Comparison of ENCODE assay signal across 22 cellular contexts in the genomic region with DNA sequence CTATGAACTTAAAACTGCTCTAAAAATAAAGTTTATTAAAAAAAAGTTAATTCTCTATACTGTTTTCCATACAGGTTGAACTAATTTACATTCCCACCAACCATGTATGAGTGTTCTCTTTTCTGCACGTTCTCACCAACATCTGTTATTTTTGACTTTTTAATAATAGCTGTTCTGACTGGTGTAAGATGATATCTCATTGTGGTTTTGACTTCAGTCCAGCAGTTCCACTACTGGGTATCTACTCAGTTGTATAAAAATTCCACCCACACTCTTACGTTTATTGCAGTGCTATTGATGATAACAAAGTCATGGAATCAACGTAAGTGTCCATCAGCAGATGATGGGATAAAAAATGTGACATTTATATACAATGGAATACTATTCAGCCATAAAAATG. TPM values are rescaled to one million over a fixed set of nuclear protein-coding genes. Genes with fewer than 3 reads are reported as not detected.
DNase-seq lines count a peak whose midpoint lies in the region; ATAC-seq and TF ChIP-seq lines count a peak whose summit lies in the region.
"Had no signal": no experiment of that assay in that cellular context is flagged by ENCODE, and none has a peak within 500 bp of the region (broad histone marks: within the 10 kb centered on the region; RNA-seq: fewer than 3 reads in every experiment).

No MANE protein-coding gene starts in this region.

- no peak overlapping the region for H3K9ac ChIP-seq in PC-3 (ENCODE audit: low read length)

- CTCF ChIA-PET in A673 (lab: Charles Lee) (no interaction called here), PC-3 (lab: Charles Lee) (no interaction called here)

- H3K9me3 ChIP-seq in A673 (ENCODE audit: low read depth, low read length, poor library complexity, severe bottlenecking), result no peaks in the 10 kb centered on the region
- H3K9me3 ChIP-seq in PC-3 (ENCODE audit: low read length), result no peaks in the 10 kb centered on the region
- H3K9me3 ChIP-seq in thyroid gland, result no peaks in the 10 kb centered on the region
- H3K9me3 ChIP-seq: ovary, upper lobe of left lung had no signal

- 85 to 90% methylated on average over 3 of the region's 3 CpGs for WGBS in thyroid gland, 2 donors

- H3K4me2 ChIP-seq in PC-3 (ENCODE audit: low read length), result no peak overlapping the region
- H3K4me2 ChIP-seq: smooth muscle cell had no signal

- ATAC-seq in PC-3, result peak; percentile 49
- ATAC-seq: activated CD8-positive, alpha-beta T cell treated with anti-CD3 and anti-CD28 coated beads, Interleukin-2, amount 10 ng/mL, durations not matched to agents 7 days and 5 days; esophagus mucosa; left lobe of liver; Panc1; stimulated activated memory B cell treated with anti-CD40 and anti-IgM and Interleukin-4, amounts not matched to agents 10 μg/mL and 1 μg/mL and 100 μg/mL, for 72 hours had no signal

- H3K9me2 ChIP-seq in PC-3 (replicated peaks; ENCODE audit: low read length), result no peaks in the 10 kb centered on the region

- peaks cover 10% of the 10 kb centered on the region for H3K36me3 ChIP-seq in A673 (ENCODE audit: insufficient read depth, low read length, poor library complexity, severe bottlenecking)
- no peaks in the 10 kb centered on the region for H3K36me3 ChIP-seq in PC-3 (ENCODE audit: low read depth, low read length)
- peaks cover 0 to 2% of the 10 kb centered on the region in 2 donors for H3K36me3 ChIP-seq in thyroid gland
- H3K36me3 ChIP-seq: ovary had no signal

- no TSS peak for BruUV-seq in A673 (replicated peaks; lab: Mats Ljungman, UMichigan)
- BruUV-seq in PC-3 (replicated peaks; lab: Mats Ljungman, UMichigan), result no TSS peak

- H3K27ac ChIP-seq in A673 (ENCODE audit: low read depth, low read length, poor library complexity, severe bottlenecking), result no peak overlapping the region
- H3K27ac ChIP-seq in PC-3 (ENCODE audit: low read length), result no peak overlapping the region; the same call in 1 of the 2 replicates
- no peak overlapping the region for H3K27ac ChIP-seq in thyroid gland
- H3K27ac ChIP-seq: HL-60, ovary, upper lobe of left lung, VCaP had no signal

- H3F3A ChIP-seq in PC-3 (ENCODE audit: low read length, unreplicated experiment), result no peaks in the 10 kb centered on the region

- TF ChIP-seq POLR2A in thyroid gland (IDR thresholded peaks at IDR 0.05), result no peak

- intact Hi-C loops in A673 (cut with micrococcal nuclease; ENCODE audit: unreplicated experiment) (no loop called here), PC-3 (cut with micrococcal nuclease) (no loop called here), thyroid gland (cut with DNase I) (no loop called here)

- H3K79me2 ChIP-seq in PC-3 (ENCODE audit: low read length), result no peaks in the 10 kb centered on the region

- H3K4me3 ChIP-seq in A673 (ENCODE audit: low read depth, low read length, poor library complexity, severe bottlenecking), result no peak overlapping the region
- no peak overlapping the region for H3K4me3 ChIP-seq in PC-3 (ENCODE audit: low read length)
- no peak overlapping the region for H3K4me3 ChIP-seq in thyroid gland (replicated peaks in 1 of 3)
- H3K4me3 ChIP-seq: ovary, smooth muscle cell, upper lobe of left lung had no signal

- no peaks in the 10 kb centered on the region for H4K20me1 ChIP-seq in PC-3 (ENCODE audit: low read length)

- no peak for TF ChIP-seq CTCF in A673 (conservative IDR thresholded peaks at IDR 0.05; ENCODE audit: low read depth, low read length)
- TF ChIP-seq CTCF in PC-3 (conservative IDR thresholded peaks at IDR 0.05; ENCODE audit: low read depth, low read length), result no peak
- no peak for TF ChIP-seq CTCF in thyroid gland (IDR thresholded peaks at IDR 0.05)

- H3K27me3 ChIP-seq in A673 (replicated peaks; ENCODE audit: insufficient read depth, low read depth, low read length, poor library complexity), result no peaks in the 10 kb centered on the region
- no peaks in the 10 kb centered on the region for H3K27me3 ChIP-seq in PC-3 (ENCODE audit: low read length)
- no peaks in the 10 kb centered on the region for H3K27me3 ChIP-seq in thyroid gland
- H3K27me3 ChIP-seq: ovary, upper lobe of left lung had no signal

- no peak overlapping the region for H2AFZ ChIP-seq in PC-3 (ENCODE audit: low read length)

- POLR2A ChIA-PET in A673 (lab: Charles Lee; ENCODE audit: low non-redundant PET) (no interaction called here), PC-3 (lab: Charles Lee; ENCODE audit: unreplicated experiment) (no interaction called here)

- H3K4me1 ChIP-seq in A673 (ENCODE audit: insufficient read depth, low read length, poor library complexity, severe bottlenecking), result peaks cover 6% of the 10 kb centered on the region
- peaks cover 25% of the 10 kb centered on the region for H3K4me1 ChIP-seq in PC-3 (ENCODE audit: insufficient read depth, low read length)
- no peaks in the 10 kb centered on the region for H3K4me1 ChIP-seq in thyroid gland
- H3K4me1 ChIP-seq: upper lobe of left lung had no signal

- DNase-seq in A673 (ENCODE audit: low spot score) (peak; percentile 23), H4 (ENCODE audit: low spot score) (peak; percentile 34), PC-3 (peak; percentile 56), fibroblast of gingiva (ENCODE audit: low read depth) (peak; percentile 74), OCI-M2 (lab: John Stamatoyannopoulos, UW; ENCODE audit: unreplicated experiment) (no peak), NCI-H526 (lab: John Stamatoyannopoulos, UW) (no peak), RKO (ENCODE audit: low spot score) (no peak), thyroid gland (no peak)
- DNase-seq: activated CD8-positive, alpha-beta T cell treated with anti-CD3 and anti-CD28 coated beads, Interleukin-2, amount 10 ng/mL, durations not matched to agents 7 days and 5 days; amygdala; COR-L47; NCI-H187 treated with DMSO at 0.1 percent for 48 hours; NCI-H526 treated with DMSO at 0.1 percent for 48 hours; ovary; upper lobe of left lung had no signal

RNA-seq across cellular contexts. Expression of a gene that starts 33.7 kb away (rescaled TPM):
- total RNA-seq in A673 (2021), result 13.1 and 21.7 TPM in 2 replicates
- total RNA-seq in H4 (2014; rRNA removed; shearing (Covaris generic)), result 24.8 and 25.1 TPM in 2 replicates
- 14.9 and 17.2 TPM in 2 replicates for total RNA-seq in PC-3 (2014; rRNA removed)
- total RNA-seq in thyroid gland, result 10 to 100 TPM; 34.1 to 59.3 (median 46.8) TPM

Comparison
In these comparisons a context has a peak if more than half of its experiments do, and no peak if none do; other contexts are left out.
1. DNase-seq: peak in A673 (single experiment), H4 (single experiment), PC-3 (single experiment) and fibroblast of gingiva (single experiment); none in OCI-M2 (single experiment), NCI-H526 (0 of 2), RKO (single experiment) and thyroid gland (0 of 2).